14 cellular contexts compared by ENCODE assay signal in the genomic region with DNA sequence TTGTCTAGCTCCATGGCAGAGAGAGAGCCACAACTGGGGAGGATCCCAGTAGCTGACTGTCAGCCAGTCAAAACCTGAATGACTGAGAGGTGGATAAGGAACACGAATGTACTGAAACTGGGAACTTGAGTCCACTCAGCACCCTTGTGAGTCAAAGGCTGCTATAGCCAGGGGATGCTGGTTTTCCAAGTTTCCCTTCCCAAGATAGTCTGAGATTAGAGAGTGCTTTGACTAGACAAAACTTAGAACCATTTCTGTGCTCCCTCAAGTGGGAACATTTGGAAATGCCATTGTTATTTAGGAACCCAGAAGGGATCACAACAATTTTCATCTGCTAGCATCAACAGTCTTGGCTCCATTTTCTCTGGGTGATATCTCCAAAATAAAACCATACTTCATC. TPM values are rescaled to one million over a fixed set of nuclear protein-coding genes. Genes with fewer than 3 reads are reported as not detected.
A peak's percentile ranks its signal among the peaks of the same experiment; 100 is the strongest.
DNase-seq lines count a peak whose midpoint lies in the region; ATAC-seq and TF ChIP-seq lines count a peak whose summit lies in the region.
"Had no signal": no experiment of that assay in that cellular context is flagged by ENCODE, and none has a peak within 500 bp of the region (broad histone marks: within the 10 kb centered on the region; RNA-seq: fewer than 3 reads in every experiment).

No MANE protein-coding gene starts in this region.

- H3K9me3 ChIP-seq in AG04450 (ENCODE audit: control insufficient read depth, insufficient read depth, low read length) (no peaks in the 10 kb centered on the region; the same call in 1 of the 2 replicates), hepatocyte (ENCODE audit: low read depth) (no peaks in the 10 kb centered on the region)
- H3K9me3 ChIP-seq: pancreas had no signal

- no peaks in the 10 kb centered on the region for H3K79me2 ChIP-seq in GM23338 (replicated peaks; ENCODE audit: insufficient read depth)
- peaks cover 20% of the 10 kb centered on the region for H3K79me2 ChIP-seq in hepatocyte

- H3K27ac ChIP-seq in AG04450 (ENCODE audit: low read depth, low read length) (no peak overlapping the region), GM23338 (ENCODE audit: low read depth) (no peak overlapping the region), hepatocyte (no peak overlapping the region)
- H3K27ac ChIP-seq: pancreas had no signal

- H2AFZ ChIP-seq in GM23338 = no peak overlapping the region
- H2AFZ ChIP-seq in hepatocyte = no peak overlapping the region

- peaks cover 12% of the 10 kb centered on the region; the same call in 1 of the 2 replicates for H3F3A ChIP-seq in GM23338 (replicated peaks; ENCODE audit: low read depth)

- POLR2A ChIA-PET in AG04450 (lab: Yijun Ruan, JAX) = no interaction called here

- no peaks in the 10 kb centered on the region; the same call in 2 of the 3 replicates for H3K36me3 Mint-ChIP-seq in GM23338 (ENCODE audit: low read depth)
- H3K36me3 Mint-ChIP-seq in natural killer cell = peaks cover 13% of the 10 kb centered on the region
- H3K36me3 Mint-ChIP-seq in glutamatergic neuron (ENCODE audit: unreplicated experiment) = no peaks in the 10 kb centered on the region

- H3K27me3 Mint-ChIP-seq in GM23338 (ENCODE audit: insufficient read depth, low read depth, poor library complexity) = peaks cover 18% of the 10 kb centered on the region
- no peaks in the 10 kb centered on the region for H3K27me3 Mint-ChIP-seq in natural killer cell (ENCODE audit: low read depth in 2 of 2)
- H3K27me3 Mint-ChIP-seq in glutamatergic neuron (ENCODE audit: unreplicated experiment) = peaks cover 4% of the 10 kb centered on the region

- H3K4me2 ChIP-seq in GM23338 = no peak overlapping the region
- H3K4me2 ChIP-seq in hepatocyte = no peak overlapping the region

- DNase-seq in AG04450 (ENCODE audit: low read depth, low spot score) (no peak), GM23338 (ENCODE audit: low spot score) (peak; percentile 28), astrocyte of the hippocampus (ENCODE audit: low read depth, low spot score) (peak; percentile 38), hepatocyte (ENCODE audit: low spot score) (no peak), natural killer cell (no peak), GOT3 (lab: John Stamatoyannopoulos, UW) (no peak), glutamatergic neuron (no peak)
- DNase-seq in activated CD4-positive, alpha-beta T cell treated with anti-CD3 and anti-CD28 coated beads, Interleukin-2, amount 50 U/mL, for 1 hour = no peak
- DNase-seq: aorta; NCI-H1436 treated with DMSO at 0.1 percent for 48 hours; pancreas; stimulated activated CD4-positive, alpha-beta T cell treated with anti-CD3 and anti-CD28 coated beads, Interleukin-4, amount 100 ng/mL, for 24 hours had no signal

- H3K36me3 ChIP-seq in GM23338 (ENCODE audit: insufficient read depth) (no peaks in the 10 kb centered on the region), hepatocyte (replicated peaks; ENCODE audit: insufficient read depth, low read depth) (no peaks in the 10 kb centered on the region)

- no peaks in the 10 kb centered on the region for H3K9me2 ChIP-seq in GM23338 (ENCODE audit: insufficient read depth)
- no peaks in the 10 kb centered on the region for H3K9me2 ChIP-seq in hepatocyte (replicated peaks; ENCODE audit: insufficient read depth)

- 62% methylated on average over 1 of the region's 1 CpG for WGBS in hepatocyte (ENCODE audit: low lambda C conversion rate, missing lambda C conversion rate)

- H3K4me1 Mint-ChIP-seq in GM23338 (peaks cover 8% of the 10 kb centered on the region; the same call in 2 of the 3 replicates), natural killer cell (peaks cover 27 to 50% of the 10 kb centered on the region in 2 donors), glutamatergic neuron (ENCODE audit: low read depth, unreplicated experiment) (peaks cover 6% of the 10 kb centered on the region)

- no peak for ATAC-seq in GM23338
- no peak for ATAC-seq in natural killer cell
- ATAC-seq: left lobe of liver, pancreas had no signal

- CTCF ChIA-PET in AG04450 (lab: Charles Lee) = interaction anchor here (0.5 to 4.6 kb wide), 6 partner anchors 18 to 161 kb away, joined by 3 to 34 read pairs (median 5); partner anchors contain the start of gene ARF3

- H3K4me3 Mint-ChIP-seq in GM23338 = no peak overlapping the region
- H3K4me3 Mint-ChIP-seq in natural killer cell = no peak overlapping the region
- H3K4me3 Mint-ChIP-seq in glutamatergic neuron (ENCODE audit: unreplicated experiment) = no peak overlapping the region

- H3K27me3 ChIP-seq in AG04450 (ENCODE audit: control insufficient read depth, insufficient read depth, low read length) = no peaks in the 10 kb centered on the region
- H3K27me3 ChIP-seq in GM23338 (ENCODE audit: insufficient read depth) = no peaks in the 10 kb centered on the region
- no peaks in the 10 kb centered on the region for H3K27me3 ChIP-seq in hepatocyte
- H3K27me3 ChIP-seq: pancreas had no signal

- no peak overlapping the region for H3K27ac Mint-ChIP-seq in GM23338
- no peak overlapping the region for H3K27ac Mint-ChIP-seq in natural killer cell
- H3K27ac Mint-ChIP-seq in glutamatergic neuron (ENCODE audit: unreplicated experiment) = no peak overlapping the region

- no peaks in the 10 kb centered on the region for H3K9me3 Mint-ChIP-seq in GM23338
- H3K9me3 Mint-ChIP-seq in natural killer cell = no peaks in the 10 kb centered on the region
- peaks cover 7% of the 10 kb centered on the region for H3K9me3 Mint-ChIP-seq in glutamatergic neuron (ENCODE audit: unreplicated experiment)

- peak; percentile 48 for TF ChIP-seq CTCF in AG04450 (IDR thresholded peaks at IDR 0.05; ENCODE audit: low read depth, low read length)
- TF ChIP-seq CTCF in GM23338 (conservative IDR thresholded peaks at IDR 0.05; ENCODE audit: low read depth in 2 of 2) = peak; percentile 13 to 14; a peak in 2 of 4 replicates
- TF ChIP-seq CTCF in hepatocyte (IDR thresholded peaks at IDR 0.05; ENCODE audit: poor library complexity) = peak; percentile 12
- no peak for TF ChIP-seq CTCF in natural killer cell (IDR thresholded peaks at IDR 0.05)
- TF ChIP-seq CTCF in glutamatergic neuron (IDR thresholded peaks at IDR 0.05; ENCODE audit: partially characterized antibody, unreplicated experiment) = no peak

- intact Hi-C loops in natural killer cell (cut with micrococcal nuclease) = no loop called here

- no peak overlapping the region for H3K4me3 ChIP-seq in AG04450 (ENCODE audit: low read depth, low read length)
- no peak overlapping the region for H3K4me3 ChIP-seq in GM23338
- H3K4me3 ChIP-seq in hepatocyte = no peak overlapping the region
- H3K4me3 ChIP-seq: pancreas had no signal

- 0 out of 2 replicates have a peak, but pooled peaks cover 10% of the 10 kb centered on the region for H4K20me1 ChIP-seq in GM23338 (replicated peaks; ENCODE audit: insufficient read depth)
- no peaks in the 10 kb centered on the region for H4K20me1 ChIP-seq in hepatocyte (ENCODE audit: insufficient read depth, poor library complexity, severe bottlenecking)

- H3K4me1 ChIP-seq in GM23338 (ENCODE audit: insufficient read depth) (peaks cover 5% of the 10 kb centered on the region; the same call in 1 of the 2 replicates), hepatocyte (ENCODE audit: insufficient read depth) (peaks cover 13% of the 10 kb centered on the region)

TF ChIP-seq in GM23338, 12 proteins besides CTCF, POLR2A, EP300 and RAD21 (continues in another document):
- no peak for TF ChIP-seq POLR2AphosphoS5 (IDR thresholded peaks at IDR 0.05; ENCODE audit: low read depth)

RNA-seq across cellular contexts. Expression of gene PRKAG1, which starts 4.0 kb away (rescaled TPM):
- polyA plus RNA-seq in AG04450 (2011; rRNA removed) (112 and 130 TPM in 2 replicates), GM23338 (2016; fragmentation: Nextera tagmentation; extraction: Ambion mirVana) (19.1 and 19.9 TPM in 2 replicates), hepatocyte (39.9 and 46.0 TPM in 2 replicates)
- polyA minus RNA-seq in AG04450 (2011; rRNA and poly(A)+ RNA removed) = 42.9 and 54.6 TPM in 2 replicates
- total RNA-seq in GM23338 (2014; rRNA removed; shearing (Covaris generic)) = 27.2 and 35.4 TPM in 2 replicates
- total RNA-seq in hepatocyte (61.5 and 69.8 TPM in 2 replicates), natural killer cell (100 to 1,000 TPM in 1 of 3 donors, 10 to 100 TPM in 2; 76.4 to 100 (median 81.1) TPM), glutamatergic neuron (ENCODE audit: unreplicated experiment) (58.2 TPM)

RNA-seq across cellular contexts. Expression of gene DDN, which starts 15.4 kb away (rescaled TPM):
- polyA plus RNA-seq in AG04450 (2011; rRNA removed) (0.02 and 0.04 TPM in 2 replicates), GM23338 (2016; fragmentation: Nextera tagmentation; extraction: Ambion mirVana) (0.12 TPM in 1 of 2 replicates, not detected in the other), hepatocyte (not detected in 2 replicates)
- polyA minus RNA-seq in AG04450 (2011; rRNA and poly(A)+ RNA removed) = 0.09 TPM in 2 replicates
- total RNA-seq in GM23338 (2014; rRNA removed; shearing (Covaris generic)) = 0.04 and 0.10 TPM in 2 replicates
- total RNA-seq in hepatocyte (0.10 and 0.20 TPM in 2 replicates), natural killer cell (1 to 10 TPM; 1.1 to 3.4 (median 1.4) TPM), glutamatergic neuron (ENCODE audit: unreplicated experiment) (6.4 TPM)
- total RNA-seq: left lobe of liver had no signal

RNA-seq across cellular contexts. Expression of gene WNT1, which starts 36.4 kb away (rescaled TPM):
- polyA plus RNA-seq in AG04450 (2011; rRNA removed) (not detected in 2 replicates), GM23338 (2016; fragmentation: Nextera tagmentation; extraction: Ambion mirVana) (not detected in 2 replicates), hepatocyte (not detected in 2 replicates)
- not detected in 2 replicates for polyA minus RNA-seq in AG04450 (2011; rRNA and poly(A)+ RNA removed)
- total RNA-seq in GM23338 (2014; rRNA removed; shearing (Covaris generic)) = not detected in 2 replicates
- total RNA-seq in hepatocyte (not detected in 2 replicates), natural killer cell (1 to 10 TPM; 1.1 to 2.0 (median 1.7) TPM), glutamatergic neuron (ENCODE audit: unreplicated experiment) (not detected)
- total RNA-seq: aorta, frontal cortex, left lobe of liver, pancreas had no signal
- polyA plus RNA-seq: aorta, pancreas had no signal

RNA-seq across cellular contexts. Expression of gene WNT10B, which starts 43.0 kb away (rescaled TPM):
- polyA plus RNA-seq in AG04450 (2011; rRNA removed) (0.24 and 0.26 TPM in 2 replicates), GM23338 (2016; fragmentation: Nextera tagmentation; extraction: Ambion mirVana) (not detected in 2 replicates), hepatocyte (0.77 and 1.1 TPM in 2 replicates)
- polyA minus RNA-seq in AG04450 (2011; rRNA and poly(A)+ RNA removed) = 0.09 and 0.18 TPM in 2 replicates
- total RNA-seq in GM23338 (2014; rRNA removed; shearing (Covaris generic)) = 0.50 TPM in 1 of 2 replicates, not detected in the other
- total RNA-seq in hepatocyte (0.30 TPM in 1 of 2 replicates, not detected in the other), natural killer cell (1 to 10 TPM; 7.9 to 10.0 (median 8.2) TPM), glutamatergic neuron (ENCODE audit: unreplicated experiment) (not detected)
- total RNA-seq: left lobe of liver had no signal
- polyA plus RNA-seq: aorta had no signal

RNA-seq across cellular contexts. Expression of gene KMT2D, which starts 46.0 kb away (rescaled TPM):
- 8.9 and 11.2 TPM in 2 replicates for polyA plus RNA-seq in AG04450 (2011; rRNA removed)
- 33.9 and 41.1 TPM in 2 replicates for polyA minus RNA-seq in AG04450 (2011; rRNA and poly(A)+ RNA removed)
- total RNA-seq in GM23338 (2014; rRNA removed; shearing (Covaris generic)) = 86.1 and 120 TPM in 2 replicates
- 17.6 and 18.3 TPM in 2 replicates for polyA plus RNA-seq in GM23338 (2016; fragmentation: Nextera tagmentation; extraction: Ambion mirVana)
- total RNA-seq in hepatocyte = 18.2 and 37.3 TPM in 2 replicates
- 31.2 and 39.8 TPM in 2 replicates for polyA plus RNA-seq in hepatocyte
- 100 to 1,000 TPM; 164 to 186 (median 182) TPM for total RNA-seq in natural killer cell
- total RNA-seq in glutamatergic neuron (ENCODE audit: unreplicated experiment) = 144 TPM

Comparison
In these comparisons a context has a peak if more than half of its experiments do, and no peak if none do; other contexts are left out.
1. DNase-seq: peak in GM23338 (single experiment) and astrocyte of the hippocampus (single experiment); none in AG04450 (single experiment), hepatocyte (single experiment), natural killer cell (single experiment), activated CD4-positive, alpha-beta T cell treated with anti-CD3 and anti-CD28 coated beads, Interleukin-2, amount 50 U/mL, for 1 hour (single experiment), GOT3 (single experiment) and glutamatergic neuron (single experiment).
2. CTCF ChIP-seq: peak in AG04450 (single experiment), GM23338 (2 of 2) and hepatocyte (single experiment); none in natural killer cell (single experiment) and glutamatergic neuron (single experiment).